ENCODE assay signal across 23 cellular contexts in the genomic region with DNA sequence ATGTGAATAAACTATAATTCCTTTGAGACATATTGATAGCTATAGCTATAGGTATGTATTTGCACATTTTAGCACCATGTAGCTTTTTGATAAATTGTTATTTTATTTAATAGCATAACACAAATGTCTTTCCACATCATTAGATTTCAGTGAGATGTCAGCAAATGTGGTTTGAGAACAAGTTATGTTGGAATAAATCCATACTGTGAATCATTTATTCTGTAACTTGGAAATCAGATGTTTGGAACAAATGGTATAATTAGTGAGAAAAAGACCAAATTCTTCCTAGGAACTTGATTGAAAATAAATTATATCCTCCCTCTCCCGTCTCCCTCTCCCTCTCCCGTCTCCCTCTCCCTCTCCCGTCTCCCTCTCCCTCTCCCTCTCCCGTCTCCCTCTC.
"Had no signal": no experiment of that assay in that cellular context is flagged by ENCODE, and none has a peak within 500 bp of the region (broad histone marks: within the 10 kb centered on the region; RNA-seq: fewer than 3 reads in every experiment).

No MANE protein-coding gene starts in this region.

- FAIRE-seq: endothelial cell of umbilical vein had no signal

- H3K4me3 Mint-ChIP-seq: activated CD4-positive, alpha-beta T cell treated with anti-CD3 and anti-CD28 coated beads for 36 hours; mesothelial cell of epicardium; naive B cell; nephron progenitor cell; stimulated activated memory B cell treated with anti-CD40 and anti-IgM and Interleukin-4, amounts not matched to agents 10 μg/mL and 1 μg/mL and 100 μg/mL, for 72 hours; stimulated activated naive CD8-positive, alpha-beta T cell treated with anti-CD3 and anti-CD28 coated beads, Interleukin-15, amount 100 ng/mL, for 72 hours had no signal

- H3K4me1 Mint-ChIP-seq: nephron progenitor cell had no signal

- H3K36me3 ChIP-seq: brain microvascular endothelial cell, neutrophil, ovary, suprapubic skin, tibial artery, upper lobe of right lung had no signal

- H3K4me1 ChIP-seq: tibial artery had no signal

- H3K9me3 Mint-ChIP-seq: activated naive CD4-positive, alpha-beta T cell treated with anti-CD3 and anti-CD28 coated beads, Interleukin-2, amount 50 U/mL, for 72 hours; activated T-cell treated with anti-CD3 and anti-CD28 coated beads, Interleukin-2, amount 50 U/mL, for 72 hours; stimulated activated naive CD8-positive, alpha-beta T cell treated with anti-CD3 and anti-CD28 coated beads, Interleukin-15, amount 100 ng/mL, for 72 hours had no signal

- H3K27me3 Mint-ChIP-seq: progenitor cell of endocrine pancreas had no signal

- H3K9me3 ChIP-seq: neutrophil, ovary, suprapubic skin, tibial artery, upper lobe of right lung had no signal

- H3K27me3 ChIP-seq: brain microvascular endothelial cell, neutrophil, ovary, suprapubic skin, tibial artery, upper lobe of right lung had no signal

- DNase-seq: activated CD4-positive, CD25-positive, alpha-beta regulatory T cell; activated naive CD4-positive, alpha-beta T cell; anterior cingulate cortex; brain microvascular endothelial cell; kidney; left colon; mammary epithelial cell; naive B cell; nephron progenitor cell; ovary; tibial artery; upper lobe of right lung had no signal

- H3K36me3 Mint-ChIP-seq: activated naive CD4-positive, alpha-beta T cell treated with anti-CD3 and anti-CD28 coated beads, Interleukin-2, amount 50 U/mL, for 72 hours; naive B cell; stimulated activated memory B cell treated with anti-CD40 and anti-IgM and Interleukin-4, amounts not matched to agents 10 μg/mL and 1 μg/mL and 100 μg/mL, for 72 hours had no signal

- H3K27ac ChIP-seq: brain microvascular endothelial cell, ovary, suprapubic skin, tibial artery, upper lobe of right lung had no signal

- H3K4me2 ChIP-seq: smooth muscle cell had no signal

- H3K4me3 ChIP-seq: ovary, smooth muscle cell, suprapubic skin, tibial artery, upper lobe of right lung had no signal

- H3K27ac Mint-ChIP-seq: mesothelial cell of epicardium; nephron progenitor cell; progenitor cell of endocrine pancreas; stimulated activated naive CD8-positive, alpha-beta T cell treated with anti-CD3 and anti-CD28 coated beads, Interleukin-15, amount 100 ng/mL, for 72 hours had no signal
